8 cellular contexts compared by ENCODE assay signal in the genomic region with DNA sequence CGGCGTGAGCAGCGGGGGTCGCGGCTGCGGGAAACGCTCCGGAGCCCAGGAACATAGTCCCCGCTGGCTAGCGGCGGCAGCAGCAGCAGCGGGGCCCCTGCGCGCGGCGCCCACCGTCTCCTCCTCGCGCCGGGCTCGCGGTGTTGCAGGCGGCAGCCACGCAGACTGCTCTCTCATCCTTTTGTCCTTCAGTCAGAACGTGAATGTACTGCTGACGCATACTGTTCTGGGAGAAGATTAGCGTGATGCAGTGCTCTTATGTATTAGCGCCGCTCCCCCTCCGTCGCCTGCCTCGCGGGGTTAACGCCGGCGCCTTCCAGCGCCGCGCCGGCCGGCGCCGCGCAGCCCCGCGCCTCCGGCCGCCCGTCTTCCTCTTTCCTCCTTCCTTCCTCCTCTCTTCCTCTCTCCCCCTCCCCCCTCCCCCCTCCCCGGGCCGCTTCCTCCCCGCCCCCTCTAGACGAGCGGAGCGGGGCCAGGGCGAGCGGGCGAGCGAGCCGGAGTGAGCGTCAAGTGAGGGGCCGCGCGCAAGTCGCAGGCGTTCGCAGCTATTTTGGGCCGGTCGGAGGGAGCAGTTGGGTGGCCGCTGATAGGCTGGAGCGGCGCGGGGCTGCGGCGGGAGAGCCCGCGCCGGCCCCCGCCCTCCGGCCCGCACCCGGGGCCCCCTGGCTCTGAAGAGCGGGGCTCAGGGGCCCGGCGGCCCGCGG. TPM values are rescaled to one million over a fixed set of nuclear protein-coding genes. Genes with fewer than 3 reads are reported as not detected.
DNase-seq lines count a peak whose midpoint lies in the region; ATAC-seq and TF ChIP-seq lines count a peak whose summit lies in the region.

No MANE protein-coding gene starts in this region.

- peak overlapping the region; percentile 84 for H3K4me3 Mint-ChIP-seq in activated naive CD8-positive, alpha-beta T cell treated with anti-CD3 and anti-CD28 coated beads, Interleukin-2, amount 10 ng/mL, durations not matched to agents 7 days and 5 days

- intact Hi-C loops in Right ventricle myocardium inferior (cut with DNase I) (no loop called here), upper lobe of right lung (cut with DNase I) (no loop called here)

- H3K36me3 ChIP-seq in SJCRH30 (peaks cover 5% of the 10 kb centered on the region; the same call in 1 of the 2 replicates), upper lobe of right lung (no peaks in the 10 kb centered on the region)

- DNase-seq in SIG-M5 treated with dmso at 0.1 percent for 504 hours (lab: John Stamatoyannopoulos, UW; ENCODE audit: unreplicated experiment) (peak; percentile 82), SIG-M5 (lab: John Stamatoyannopoulos, UW) (no peak), SJCRH30 (peak; percentile 73 to 76), Right ventricle myocardium inferior (ENCODE audit: missing footprints) (peak; percentile 81), pons (ENCODE audit: low spot score) (peak; percentile 57), upper lobe of right lung (peak; percentile 66)
- peak; percentile 65 for DNase-seq in activated naive CD8-positive, alpha-beta T cell treated with anti-CD3 and anti-CD28 coated beads, Interleukin-2, amount 10 ng/mL, durations not matched to agents 7 days and 5 days

- H3K4me3 ChIP-seq in SJCRH30 (peak overlapping the region; percentile 88), upper lobe of right lung (peak overlapping the region; percentile 56)

- H3K4me1 ChIP-seq in SJCRH30 (peaks cover 22% of the 10 kb centered on the region), upper lobe of right lung (peaks cover 12% of the 10 kb centered on the region)

- peaks cover 1% of the 10 kb centered on the region for H3K4me1 Mint-ChIP-seq in activated naive CD8-positive, alpha-beta T cell treated with anti-CD3 and anti-CD28 coated beads, Interleukin-2, amount 10 ng/mL, durations not matched to agents 7 days and 5 days

- H3K36me3 Mint-ChIP-seq in activated naive CD8-positive, alpha-beta T cell treated with anti-CD3 and anti-CD28 coated beads, Interleukin-2, amount 10 ng/mL, durations not matched to agents 7 days and 5 days, result peaks cover 9% of the 10 kb centered on the region

- H3K27ac Mint-ChIP-seq in activated naive CD8-positive, alpha-beta T cell treated with anti-CD3 and anti-CD28 coated beads, Interleukin-2, amount 10 ng/mL, durations not matched to agents 7 days and 5 days, result no peak overlapping the region

- ATAC-seq in HG03103 (IDR thresholded peaks at IDR 0.05; ENCODE audit: low read depth, unreplicated experiment) (peak; percentile 68), Right ventricle myocardium inferior (peak; percentile 57), upper lobe of right lung (peak; percentile 72)
- peak; percentile 90 for ATAC-seq in activated naive CD8-positive, alpha-beta T cell treated with anti-CD3 and anti-CD28 coated beads, Interleukin-2, amount 10 ng/mL, durations not matched to agents 7 days and 5 days (ENCODE audit: low read depth)

- TF ChIP-seq CTCF in upper lobe of right lung (IDR thresholded peaks at IDR 0.05), result peak; percentile 27

- no peaks in the 10 kb centered on the region for H3K9me3 Mint-ChIP-seq in activated naive CD8-positive, alpha-beta T cell treated with anti-CD3 and anti-CD28 coated beads, Interleukin-2, amount 10 ng/mL, durations not matched to agents 7 days and 5 days

- POLR2A ChIA-PET in activated naive CD8-positive, alpha-beta T cell treated with anti-CD3 and anti-CD28 coated beads, Interleukin-2, amount 10 ng/mL, durations not matched to agents 7 days and 5 days (lab: Charles Lee), result no interaction called here

- H3K9me3 ChIP-seq in SJCRH30 (replicated peaks) (no peaks in the 10 kb centered on the region), upper lobe of right lung (no peaks in the 10 kb centered on the region)

- H3K27me3 Mint-ChIP-seq in activated naive CD8-positive, alpha-beta T cell treated with anti-CD3 and anti-CD28 coated beads, Interleukin-2, amount 10 ng/mL, durations not matched to agents 7 days and 5 days, result peaks cover 15% of the 10 kb centered on the region

- no peaks in the 10 kb centered on the region for H3K27me3 ChIP-seq in SJCRH30
- H3K27me3 ChIP-seq in upper lobe of right lung, result no peaks in the 10 kb centered on the region

- H3K27ac ChIP-seq in SJCRH30 (peak overlapping the region; percentile 53; the same call in 1 of the 2 replicates), upper lobe of right lung (no peak overlapping the region)

RNA-seq across cellular contexts. Expression of gene LRRC4, which starts 0.8 kb away (rescaled TPM):
- total RNA-seq in SJCRH30 (2014; rRNA removed; shearing (Covaris generic)), result 1.4 and 2.1 TPM in 2 replicates
- under 1 TPM in 1 of 2 experiments, not detected in 1; 0.11 TPM for total RNA-seq in activated naive CD8-positive, alpha-beta T cell treated with anti-CD3 and anti-CD28 coated beads, Interleukin-2, amount 10 ng/mL, durations not matched to agents 7 days and 5 days
- total RNA-seq in Right ventricle myocardium inferior (2.4 TPM), upper lobe of right lung (6.4 TPM)
